26 cellular contexts compared by ENCODE assay signal in genomic region chr10:396107-396506, GRCh38.
DNase-seq lines count a peak whose midpoint lies in the region; ATAC-seq and TF ChIP-seq lines count a peak whose summit lies in the region.
"Had no signal": no experiment of that assay in that cellular context is flagged by ENCODE, and none has a peak within 500 bp of the region (broad histone marks: within the 10 kb centered on the region; RNA-seq: fewer than 3 reads in every experiment).

No MANE protein-coding gene starts in this region.

- H3K27me3 ChIP-seq in sigmoid colon (no peaks in the 10 kb centered on the region), tibial nerve (no peaks in the 10 kb centered on the region), WERI-Rb-1 (ENCODE audit: insufficient read depth, low read depth, severe bottlenecking) (no peaks in the 10 kb centered on the region)
- H3K27me3 ChIP-seq: BLaER1, MG63, Peyer's patch had no signal

- H3K4me1 ChIP-seq in sigmoid colon (peaks cover 0 to 36% (median 29%) of the 10 kb centered on the region in 4 donors), tibial nerve (peaks cover 0 to 35% (median 12%) of the 10 kb centered on the region in 4 donors)
- H3K4me1 ChIP-seq: Peyer's patch had no signal

- intact Hi-C loops in left ventricle myocardium superior (cut with micrococcal nuclease) (no loop called here), Right ventricle myocardium inferior (cut with DNase I) (loop anchor here (10.0 kb wide), 1 partner anchor 399 kb away; no protein-coding TSS in a partner anchor), sigmoid colon (cut with DNase I) (no loop called here)

- ATAC-seq in left ventricle myocardium superior (peak; percentile 66), Right ventricle myocardium inferior (no peak), HG03108 (IDR thresholded peaks at IDR 0.05; ENCODE audit: unreplicated experiment) (no peak)
- ATAC-seq: GM12878 had no signal

- 83 to 85% methylated on average over 5 of the region's 5 CpGs for WGBS in sigmoid colon, 2 donors
- 76 to 77% methylated on average over 5 of the region's 5 CpGs for WGBS in tibial nerve, 2 donors

- DNase-seq in left ventricle myocardium superior (no peak), Right ventricle myocardium inferior (ENCODE audit: missing footprints) (no peak), sigmoid colon (no peak), tibial nerve (ENCODE audit: low spot score in 2 of 2) (no peak), Kasumi-1 (lab: John Stamatoyannopoulos, UW) (no peak), WERI-Rb-1 (no peak)
- DNase-seq: CD4-positive, alpha-beta T cell; COR-L47; DMS53; GDM1; GM23248; H7; KBM-7; MG63; NCI-H1105 treated with DMSO at 0.1 percent for 48 hours; NCI-H1694; NCI-H2029 treated with DMSO at 0.1 percent for 48 hours; NCI-H446 treated with DMSO at 0.1 percent for 48 hours; NCI-H526; OCI-M1; Peyer's patch; SK-N-SH had no signal

- no peak for TF ChIP-seq POLR2A in sigmoid colon (IDR thresholded peaks at IDR 0.05)
- no peak for TF ChIP-seq POLR2A in tibial nerve (IDR thresholded peaks at IDR 0.05)

- H3K27ac ChIP-seq in cingulate gyrus (ENCODE audit: low read depth, low read length) (peak overlapping the region; percentile 1), sigmoid colon (peak overlapping the region in 3 of 4 donors; percentile 45 to 66 (median 64)), tibial nerve (peak overlapping the region; percentile 65 to 94 (median 76)), WERI-Rb-1 (no peak overlapping the region)
- H3K27ac ChIP-seq: BLaER1, GM23248, Peyer's patch had no signal

- H3K9me3 ChIP-seq in sigmoid colon (no peaks in the 10 kb centered on the region), tibial nerve (no peaks in the 10 kb centered on the region), WERI-Rb-1 (ENCODE audit: severe bottlenecking) (no peaks in the 10 kb centered on the region)
- H3K9me3 ChIP-seq: BLaER1, MG63, Peyer's patch, SK-N-SH had no signal

- no peak for TF ChIP-seq CTCF in sigmoid colon (IDR thresholded peaks at IDR 0.05)
- no peak for TF ChIP-seq CTCF in tibial nerve (IDR thresholded peaks at IDR 0.05)
- no peak for TF ChIP-seq CTCF in WERI-Rb-1 (IDR thresholded peaks at IDR 0.05; ENCODE audit: low read depth, low read length)

- TF ChIP-seq EP300 in sigmoid colon (IDR thresholded peaks at IDR 0.05) (no peak), tibial nerve (IDR thresholded peaks at IDR 0.05) (no peak)

- peaks cover 0 to 26% (median 7%) of the 10 kb centered on the region in 4 donors for H3K36me3 ChIP-seq in sigmoid colon
- peaks cover 0 to 21% (median 0%) of the 10 kb centered on the region in 3 donors for H3K36me3 ChIP-seq in tibial nerve
- no peaks in the 10 kb centered on the region for H3K36me3 ChIP-seq in WERI-Rb-1
- H3K36me3 ChIP-seq: MG63 had no signal

- H3K4me3 ChIP-seq in sigmoid colon (no peak overlapping the region), tibial nerve (peak overlapping the region in 1 of 4 donors; percentile 5), WERI-Rb-1 (ENCODE audit: low read depth, low read length) (no peak overlapping the region)
- H3K4me3 ChIP-seq: BLaER1, GM12878, GM23248, MG63, Peyer's patch had no signal
